Comparison of ENCODE assay signal across 19 cellular contexts in genomic region chr10:87896216-87896615, GRCh38.
"Had no signal": no experiment of that assay in that cellular context is flagged by ENCODE, and none has a peak within 500 bp of the region (broad histone marks: within the 10 kb centered on the region; RNA-seq: fewer than 3 reads in every experiment).

No MANE protein-coding gene starts in this region.

- DNase-seq: activated B cell treated with CpG ODN at 0.5 μM for 24 hours; activated CD4-positive, alpha-beta memory T cell treated with anti-CD3 and anti-CD28 coated beads for 36 hours; activated CD4-positive, alpha-beta T cell treated with anti-CD3 and anti-CD28 coated beads for 4 hours; activated naive CD8-positive, alpha-beta T cell treated with anti-CD3 and anti-CD28 coated beads, Interleukin-2, amount 10 ng/mL, durations not matched to agents 7 days and 5 days; activated T-cell treated with anti-CD3 and anti-CD28 coated beads for 4 hours; amygdala; central memory CD4-positive, alpha-beta T cell; colonic mucosa; head of caudate nucleus; kidney glomerular epithelial cell; mesenchymal stem cell; mucosa of descending colon; naive thymus-derived CD4-positive, alpha-beta T cell; nucleus accumbens; stimulated activated CD4-positive, alpha-beta T cell treated with anti-CD3 and anti-CD28 coated beads, Interleukin-12 subunit alpha, Interleukin-12 subunit beta, amount 100 ng/mL, for 4 hours; stimulated activated CD4-positive, alpha-beta T cell treated with anti-CD3 and anti-CD28 coated beads, Interleukin-1b, Interleukin-23, amount 100 ng/mL, for 48 hours; stimulated activated CD8-positive, alpha-beta memory T cell treated with anti-CD3 and anti-CD28 coated beads, Interleukin-4, amount 100 ng/mL, for 48 hours; stimulated activated naive CD4-positive, alpha-beta T cell; thyroid gland had no signal

- H3K4me1 ChIP-seq: colonic mucosa had no signal

- H3K4me3 ChIP-seq: colonic mucosa, mucosa of descending colon, thyroid gland had no signal

- H3K9me3 ChIP-seq: colonic mucosa, mucosa of descending colon, thyroid gland had no signal

- H3K36me3 ChIP-seq: colonic mucosa, thyroid gland had no signal

- H3K27me3 ChIP-seq: colonic mucosa, thyroid gland had no signal

- ATAC-seq: mucosa of descending colon; naive thymus-derived CD4-positive, alpha-beta T cell had no signal

- H3K27ac ChIP-seq: colonic mucosa, thyroid gland had no signal
